In the genomic region with DNA sequence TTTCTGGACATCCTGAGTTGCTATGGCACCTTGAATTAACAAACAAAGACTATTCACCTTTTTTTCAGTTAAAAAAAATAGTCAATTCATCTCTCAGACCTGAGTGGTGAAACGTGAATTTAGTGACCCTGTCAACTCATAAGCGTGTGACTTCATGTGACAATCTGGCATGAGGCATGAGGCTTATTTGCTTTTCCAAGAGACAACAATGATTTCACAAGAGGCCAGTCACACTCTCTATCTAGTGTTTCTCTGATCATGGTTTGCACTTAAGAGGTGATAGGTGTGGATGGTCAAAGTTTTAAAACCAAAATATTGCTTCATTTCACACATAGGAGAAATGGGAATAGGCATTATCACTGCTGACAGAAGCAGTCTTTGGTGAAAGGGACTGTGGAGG, we compare ENCODE assay signal across 1 cellular context.
TF ChIP-seq lines count a peak whose summit lies in the region.

No MANE protein-coding gene starts in this region.

TF ChIP-seq in HepG2, 621 proteins besides CTCF, POLR2A, EP300 and RAD21 (continued from another document and continues in another):
- TF ChIP-seq ZBED4 (CRISPR knock-in tag; IDR thresholded peaks at IDR 0.05; ENCODE audit: borderline replicate concordance) (no peak), PTBP1 (IDR thresholded peaks at IDR 0.05; ENCODE audit: low read depth, low read length, poor library complexity, severe bottlenecking) (no peak), TFAP4 (IDR thresholded peaks at IDR 0.05; ENCODE audit: borderline replicate concordance, low read depth) (no peak), ZBTB20 (CRISPR knock-in tag; IDR thresholded peaks at IDR 0.05; ENCODE audit: borderline replicate concordance, low read depth) (0 out of 2 replicates have a peak, but pooled peaks have one; percentile 25), ZNF749 (CRISPR knock-in tag; IDR thresholded peaks at IDR 0.05; ENCODE audit: borderline replicate concordance) (no peak), CBX2 (IDR thresholded peaks at IDR 0.05; ENCODE audit: low read depth, low read length) (no peak), CBX2 (CRISPR knock-in tag; IDR thresholded peaks at IDR 0.05; ENCODE audit: low read depth) (no peak), RBM22 (optimal IDR thresholded peaks at IDR 0.05; ENCODE audit: low read length) (no peak), PHF8 (CRISPR knock-in tag; IDR thresholded peaks at IDR 0.05) (no peak), AKAP8 (CRISPR knock-in tag; IDR thresholded peaks at IDR 0.05) (no peak), ZSCAN30 (CRISPR knock-in tag; IDR thresholded peaks at IDR 0.05) (no peak), SMARCC2 (IDR thresholded peaks at IDR 0.05) (no peak), NR1H2 (CRISPR knock-in tag; IDR thresholded peaks at IDR 0.05; ENCODE audit: borderline replicate concordance, low read depth) (no peak), MED1 (CRISPR knock-in tag; IDR thresholded peaks at IDR 0.05) (0 out of 2 replicates have a peak, but pooled peaks have one; percentile 19), MATR3 (CRISPR knock-in tag; IDR thresholded peaks at IDR 0.05) (no peak), SKI (IDR thresholded peaks at IDR 0.05; ENCODE audit: partially characterized antibody) (no peak), NFIC (IDR thresholded peaks at IDR 0.05; ENCODE audit: low read length) (0 out of 2 replicates have a peak, but pooled peaks have one; percentile 59), ZNF790 (CRISPR knock-in tag; IDR thresholded peaks at IDR 0.05; ENCODE audit: borderline replicate concordance) (no peak), KLF9 (CRISPR knock-in tag; IDR thresholded peaks at IDR 0.05; ENCODE audit: low read depth) (no peak), ZNF451 (CRISPR knock-in tag; IDR thresholded peaks at IDR 0.05) (no peak), RFX1 (IDR thresholded peaks at IDR 0.05) (peak; percentile 47; the same call in 1 of the 2 replicates), NR2F1 (CRISPR knock-in tag; IDR thresholded peaks at IDR 0.05) (no peak), PAF1 (CRISPR knock-in tag; IDR thresholded peaks at IDR 0.05) (no peak), SOX13 (IDR thresholded peaks at IDR 0.05) (peak; percentile 78), SOX13 (CRISPR knock-in tag; conservative IDR thresholded peaks at IDR 0.05 in 1 of 2, IDR thresholded peaks at IDR 0.05 in 1 of 2) (peak in 1 of 2 experiments; percentile 90; a peak in 2 of 4 replicates), FOXJ3 (CRISPR knock-in tag; IDR thresholded peaks at IDR 0.05; ENCODE audit: borderline replicate concordance) (0 out of 2 replicates have a peak, but pooled peaks have one; percentile 45), KAT8 (CRISPR knock-in tag; IDR thresholded peaks at IDR 0.05) (peak; percentile 25; the same call in 1 of the 2 replicates), MNT (IDR thresholded peaks at IDR 0.05) (0 out of 2 replicates have a peak, but pooled peaks have one; percentile 37), MXD3 (CRISPR knock-in tag; IDR thresholded peaks at IDR 0.05) (no peak), AGO2 (optimal IDR thresholded peaks at IDR 0.05; ENCODE audit: low read depth, low read length) (no peak), ZNF577 (CRISPR knock-in tag; IDR thresholded peaks at IDR 0.05; ENCODE audit: borderline replicate concordance, low read depth) (no peak), CREB1 (IDR thresholded peaks at IDR 0.05) (no peak), CREB1 (CRISPR knock-in tag; IDR thresholded peaks at IDR 0.05) (peak; percentile 39; the same call in 1 of the 2 replicates), SP2 (CRISPR knock-in tag; IDR thresholded peaks at IDR 0.05) (no peak), HMG20A (CRISPR knock-in tag; IDR thresholded peaks at IDR 0.05; ENCODE audit: borderline replicate concordance) (peak; percentile 81), ZBTB3 (CRISPR knock-in tag; IDR thresholded peaks at IDR 0.05; ENCODE audit: borderline replicate concordance, low read depth) (no peak), ZNF318 (CRISPR knock-in tag; IDR thresholded peaks at IDR 0.05) (no peak), YEATS2 (CRISPR knock-in tag; IDR thresholded peaks at IDR 0.05; ENCODE audit: borderline replicate concordance) (no peak), ZFP82 (CRISPR knock-in tag; IDR thresholded peaks at IDR 0.05; ENCODE audit: borderline replicate concordance) (no peak)
- TF ChIP-seq, protein P1, sequence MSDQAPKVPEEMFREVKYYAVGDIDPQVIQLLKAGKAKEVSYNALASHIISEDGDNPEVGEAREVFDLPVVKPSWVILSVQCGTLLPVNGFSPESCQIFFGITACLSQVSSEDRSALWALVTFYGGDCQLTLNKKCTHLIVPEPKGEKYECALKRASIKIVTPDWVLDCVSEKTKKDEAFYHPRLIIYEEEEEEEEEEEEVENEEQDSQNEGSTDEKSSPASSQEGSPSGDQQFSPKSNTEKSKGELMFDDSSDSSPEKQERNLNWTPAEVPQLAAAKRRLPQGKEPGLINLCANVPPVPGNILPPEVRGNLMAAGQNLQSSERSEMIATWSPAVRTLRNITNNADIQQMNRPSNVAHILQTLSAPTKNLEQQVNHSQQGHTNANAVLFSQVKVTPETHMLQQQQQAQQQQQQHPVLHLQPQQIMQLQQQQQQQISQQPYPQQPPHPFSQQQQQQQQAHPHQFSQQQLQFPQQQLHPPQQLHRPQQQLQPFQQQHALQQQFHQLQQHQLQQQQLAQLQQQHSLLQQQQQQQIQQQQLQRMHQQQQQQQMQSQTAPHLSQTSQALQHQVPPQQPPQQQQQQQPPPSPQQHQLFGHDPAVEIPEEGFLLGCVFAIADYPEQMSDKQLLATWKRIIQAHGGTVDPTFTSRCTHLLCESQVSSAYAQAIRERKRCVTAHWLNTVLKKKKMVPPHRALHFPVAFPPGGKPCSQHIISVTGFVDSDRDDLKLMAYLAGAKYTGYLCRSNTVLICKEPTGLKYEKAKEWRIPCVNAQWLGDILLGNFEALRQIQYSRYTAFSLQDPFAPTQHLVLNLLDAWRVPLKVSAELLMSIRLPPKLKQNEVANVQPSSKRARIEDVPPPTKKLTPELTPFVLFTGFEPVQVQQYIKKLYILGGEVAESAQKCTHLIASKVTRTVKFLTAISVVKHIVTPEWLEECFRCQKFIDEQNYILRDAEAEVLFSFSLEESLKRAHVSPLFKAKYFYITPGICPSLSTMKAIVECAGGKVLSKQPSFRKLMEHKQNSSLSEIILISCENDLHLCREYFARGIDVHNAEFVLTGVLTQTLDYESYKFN (CRISPR knock-in tag; conservative IDR thresholded peaks at IDR 0.05), result peak; percentile 35; the same call in 1 of the 2 replicates
- TF ChIP-seq, protein P2, sequence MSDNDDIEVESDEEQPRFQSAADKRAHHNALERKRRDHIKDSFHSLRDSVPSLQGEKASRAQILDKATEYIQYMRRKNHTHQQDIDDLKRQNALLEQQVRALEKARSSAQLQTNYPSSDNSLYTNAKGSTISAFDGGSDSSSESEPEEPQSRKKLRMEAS (IDR thresholded peaks at IDR 0.05), result peak; percentile 76
- TF ChIP-seq, protein P3, sequence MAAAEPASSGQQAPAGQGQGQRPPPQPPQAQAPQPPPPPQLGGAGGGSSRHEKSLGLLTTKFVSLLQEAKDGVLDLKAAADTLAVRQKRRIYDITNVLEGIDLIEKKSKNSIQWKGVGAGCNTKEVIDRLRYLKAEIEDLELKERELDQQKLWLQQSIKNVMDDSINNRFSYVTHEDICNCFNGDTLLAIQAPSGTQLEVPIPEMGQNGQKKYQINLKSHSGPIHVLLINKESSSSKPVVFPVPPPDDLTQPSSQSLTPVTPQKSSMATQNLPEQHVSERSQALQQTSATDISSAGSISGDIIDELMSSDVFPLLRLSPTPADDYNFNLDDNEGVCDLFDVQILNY (CRISPR knock-in tag; conservative IDR thresholded peaks at IDR 0.05), result no peak
